ENCODE assay signal across 2 cellular contexts in the genomic region with DNA sequence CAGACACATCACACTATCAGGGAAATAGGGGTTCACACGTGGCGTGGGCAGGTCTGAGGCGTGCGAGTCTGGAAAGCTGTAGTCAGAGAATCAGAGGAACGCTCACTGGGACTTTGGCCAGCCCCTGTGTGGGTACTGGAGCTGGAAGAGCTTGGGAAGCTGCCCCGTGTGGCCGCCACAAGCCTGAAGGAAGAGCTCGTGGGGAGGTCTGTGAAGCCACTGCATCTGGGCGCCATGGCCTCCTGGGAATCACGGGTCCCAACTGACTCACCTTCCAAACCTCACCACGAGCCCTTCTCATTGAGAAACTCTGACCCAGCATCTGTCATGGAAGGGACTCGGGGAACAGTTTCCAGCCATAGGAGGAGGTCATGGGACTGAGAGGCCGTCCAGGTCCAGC.
TF ChIP-seq lines count a peak whose summit lies in the region.

No MANE protein-coding gene starts in this region.

TF ChIP-seq in HepG2, 621 proteins besides CTCF, POLR2A, EP300 and RAD21:
- TF ChIP-seq ZNF781 (CRISPR knock-in tag; IDR thresholded peaks at IDR 0.05; ENCODE audit: borderline replicate concordance, not compliant biosample characterization) (no peak), HNRNPL (IDR thresholded peaks at IDR 0.05; ENCODE audit: low read depth, low read length) (no peak), ZSCAN21 (CRISPR knock-in tag; IDR thresholded peaks at IDR 0.05; ENCODE audit: borderline replicate concordance) (no peak), RXRA (CRISPR knock-in tag; IDR thresholded peaks at IDR 0.05) (no peak), FOXC1 (CRISPR knock-in tag; IDR thresholded peaks at IDR 0.05; ENCODE audit: borderline replicate concordance) (no peak), ZNF205 (CRISPR knock-in tag; IDR thresholded peaks at IDR 0.05) (no peak), ZNF468 (CRISPR knock-in tag; IDR thresholded peaks at IDR 0.05) (no peak), ZNF138 (CRISPR knock-in tag; IDR thresholded peaks at IDR 0.05; ENCODE audit: low read depth) (no peak)
- TF ChIP-seq, protein P1, sequence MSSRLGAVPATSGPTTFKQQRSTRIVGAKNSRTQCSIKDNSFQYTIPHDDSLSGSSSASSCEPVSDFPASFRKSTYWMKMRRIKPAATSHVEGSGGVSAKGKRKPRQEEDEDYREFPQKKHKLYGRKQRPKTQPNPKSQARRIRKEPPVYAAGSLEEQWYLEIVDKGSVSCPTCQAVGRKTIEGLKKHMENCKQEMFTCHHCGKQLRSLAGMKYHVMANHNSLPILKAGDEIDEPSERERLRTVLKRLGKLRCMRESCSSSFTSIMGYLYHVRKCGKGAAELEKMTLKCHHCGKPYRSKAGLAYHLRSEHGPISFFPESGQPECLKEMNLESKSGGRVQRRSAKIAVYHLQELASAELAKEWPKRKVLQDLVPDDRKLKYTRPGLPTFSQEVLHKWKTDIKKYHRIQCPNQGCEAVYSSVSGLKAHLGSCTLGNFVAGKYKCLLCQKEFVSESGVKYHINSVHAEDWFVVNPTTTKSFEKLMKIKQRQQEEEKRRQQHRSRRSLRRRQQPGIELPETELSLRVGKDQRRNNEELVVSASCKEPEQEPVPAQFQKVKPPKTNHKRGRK (CRISPR knock-in tag; IDR thresholded peaks at IDR 0.05) = no peak
- TF ChIP-seq, protein P2, sequence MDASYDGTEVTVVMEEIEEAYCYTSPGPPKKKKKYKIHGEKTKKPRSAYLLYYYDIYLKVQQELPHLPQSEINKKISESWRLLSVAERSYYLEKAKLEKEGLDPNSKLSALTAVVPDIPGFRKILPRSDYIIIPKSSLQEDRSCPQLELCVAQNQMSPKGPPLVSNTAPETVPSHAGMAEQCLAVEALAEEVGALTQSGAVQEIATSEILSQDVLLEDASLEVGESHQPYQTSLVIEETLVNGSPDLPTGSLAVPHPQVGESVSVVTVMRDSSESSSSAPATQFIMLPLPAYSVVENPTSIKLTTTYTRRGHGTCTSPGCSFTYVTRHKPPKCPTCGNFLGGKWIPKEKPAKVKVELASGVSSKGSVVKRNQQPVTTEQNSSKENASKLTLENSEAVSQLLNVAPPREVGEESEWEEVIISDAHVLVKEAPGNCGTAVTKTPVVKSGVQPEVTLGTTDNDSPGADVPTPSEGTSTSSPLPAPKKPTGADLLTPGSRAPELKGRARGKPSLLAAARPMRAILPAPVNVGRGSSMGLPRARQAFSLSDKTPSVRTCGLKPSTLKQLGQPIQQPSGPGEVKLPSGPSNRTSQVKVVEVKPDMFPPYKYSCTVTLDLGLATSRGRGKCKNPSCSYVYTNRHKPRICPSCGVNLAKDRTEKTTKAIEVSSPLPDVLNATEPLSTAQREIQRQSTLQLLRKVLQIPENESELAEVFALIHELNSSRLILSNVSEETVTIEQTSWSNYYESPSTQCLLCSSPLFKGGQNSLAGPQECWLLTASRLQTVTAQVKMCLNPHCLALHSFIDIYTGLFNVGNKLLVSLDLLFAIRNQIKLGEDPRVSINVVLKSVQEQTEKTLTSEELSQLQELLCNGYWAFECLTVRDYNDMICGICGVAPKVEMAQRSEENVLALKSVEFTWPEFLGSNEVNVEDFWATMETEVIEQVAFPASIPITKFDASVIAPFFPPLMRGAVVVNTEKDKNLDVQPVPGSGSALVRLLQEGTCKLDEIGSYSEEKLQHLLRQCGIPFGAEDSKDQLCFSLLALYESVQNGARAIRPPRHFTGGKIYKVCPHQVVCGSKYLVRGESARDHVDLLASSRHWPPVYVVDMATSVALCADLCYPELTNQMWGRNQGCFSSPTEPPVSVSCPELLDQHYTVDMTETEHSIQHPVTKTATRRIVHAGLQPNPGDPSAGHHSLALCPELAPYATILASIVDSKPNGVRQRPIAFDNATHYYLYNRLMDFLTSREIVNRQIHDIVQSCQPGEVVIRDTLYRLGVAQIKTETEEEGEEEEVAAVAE (CRISPR knock-in tag; IDR thresholded peaks at IDR 0.05; ENCODE audit: borderline replicate concordance) = no peak
- TF ChIP-seq, protein P3, sequence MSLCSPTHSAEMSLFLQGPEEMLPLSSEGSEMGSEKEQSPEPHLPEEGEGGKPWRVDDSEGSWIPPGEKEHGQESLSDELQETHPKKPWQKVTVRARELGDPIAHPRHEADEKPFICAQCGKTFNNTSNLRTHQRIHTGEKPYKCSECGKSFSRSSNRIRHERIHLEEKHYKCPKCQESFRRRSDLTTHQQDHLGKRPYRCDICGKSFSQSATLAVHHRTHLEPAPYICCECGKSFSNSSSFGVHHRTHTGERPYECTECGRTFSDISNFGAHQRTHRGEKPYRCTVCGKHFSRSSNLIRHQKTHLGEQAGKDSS (CRISPR knock-in tag; IDR thresholded peaks at IDR 0.05; ENCODE audit: borderline replicate concordance, low read depth) = no peak

TF ChIP-seq in H1, 55 proteins besides CTCF, POLR2A, EP300 and RAD21:
- TF ChIP-seq CEBPB (IDR thresholded peaks at IDR 0.05; ENCODE audit: low read depth, low read length) (no peak), POU5F1 (IDR thresholded peaks at IDR 0.05; ENCODE audit: low read depth, low read length) (no peak), HDAC6 (IDR thresholded peaks at IDR 0.05; ENCODE audit: low read depth, low read length) (no peak)
- TF ChIP-seq, protein P4, sequence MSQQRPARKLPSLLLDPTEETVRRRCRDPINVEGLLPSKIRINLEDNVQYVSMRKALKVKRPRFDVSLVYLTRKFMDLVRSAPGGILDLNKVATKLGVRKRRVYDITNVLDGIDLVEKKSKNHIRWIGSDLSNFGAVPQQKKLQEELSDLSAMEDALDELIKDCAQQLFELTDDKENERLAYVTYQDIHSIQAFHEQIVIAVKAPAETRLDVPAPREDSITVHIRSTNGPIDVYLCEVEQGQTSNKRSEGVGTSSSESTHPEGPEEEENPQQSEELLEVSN (IDR thresholded peaks at IDR 0.05) = no peak
